In genomic region chr16:30054959-30055553, GRCh38 we compare ENCODE assay signal across 8 cellular contexts. TPM values are rescaled to one million over a fixed set of nuclear protein-coding genes. Genes with fewer than 3 reads are reported as not detected.
DNase-seq lines count a peak whose midpoint lies in the region; ATAC-seq and TF ChIP-seq lines count a peak whose summit lies in the region.

No MANE protein-coding gene starts in this region.

- peak; percentile 70 for TF ChIP-seq CTCF in BJ (IDR thresholded peaks at IDR 0.05; ENCODE audit: insufficient read depth, low read depth, low read length)
- peak; percentile 62 for TF ChIP-seq CTCF in endothelial cell (IDR thresholded peaks at IDR 0.05; ENCODE audit: unreplicated experiment)
- peak; percentile 78 for TF ChIP-seq CTCF in retinal pigment epithelial cell (conservative IDR thresholded peaks at IDR 0.05; ENCODE audit: low read depth, low read length)

- peaks cover 4% of the 10 kb centered on the region for H3K36me3 Mint-ChIP-seq in endothelial cell (ENCODE audit: low read depth, unreplicated experiment)

- peaks cover 3% of the 10 kb centered on the region for H3K27me3 Mint-ChIP-seq in endothelial cell (ENCODE audit: unreplicated experiment)

- H3K4me3 Mint-ChIP-seq in endothelial cell (ENCODE audit: unreplicated experiment) = peak overlapping the region; percentile 51

- peaks cover 21% of the 10 kb centered on the region for H3K4me1 Mint-ChIP-seq in endothelial cell (ENCODE audit: unreplicated experiment)

- H3K36me3 ChIP-seq in BJ (ENCODE audit: control insufficient read depth, insufficient read depth, low read length) = peaks cover 3% of the 10 kb centered on the region

- H3K27me3 ChIP-seq in BJ (ENCODE audit: control insufficient read depth, insufficient read depth, low read length) = no peaks in the 10 kb centered on the region

- CTCF ChIA-PET in BJ (lab: Yijun Ruan, JAX) = interaction anchor here (0.7 to 1.7 kb wide), 9 partner anchors 8 to 248 kb away, joined by 3 to 9 read pairs (median 4); partner anchors contain the start of gene TBX6

- H3K4me3 ChIP-seq in BJ (ENCODE audit: low read depth, low read length) = no peak overlapping the region
- no peak overlapping the region for H3K4me3 ChIP-seq in retinal pigment epithelial cell (ENCODE audit: low read length)

- peak; percentile 49 for ATAC-seq in HG03354 (IDR thresholded peaks at IDR 0.05; ENCODE audit: poor library complexity, severe bottlenecking, unreplicated experiment)
- ATAC-seq in HG02678 (IDR thresholded peaks at IDR 0.05; ENCODE audit: unreplicated experiment) = no peak

- POLR2A ChIA-PET in BJ (lab: Charles Lee) = no interaction called here

- no peaks in the 10 kb centered on the region for H3K9me3 Mint-ChIP-seq in endothelial cell (ENCODE audit: unreplicated experiment)

- H3K27ac Mint-ChIP-seq in endothelial cell (ENCODE audit: unreplicated experiment) = no peak overlapping the region

- DNase-seq in BJ (ENCODE audit: low read depth) (no peak), endothelial cell (ENCODE audit: low spot score) (peak; percentile 76), retinal pigment epithelial cell (ENCODE audit: low read depth) (no peak), glomerular visceral epithelial cell (ENCODE audit: extremely low spot score) (no peak), GF-D8 (lab: John Stamatoyannopoulos, UW) (no peak)
- peak; percentile 48 for DNase-seq in activated CD4-positive, CD25-positive, alpha-beta regulatory T cell treated with anti-CD3 and anti-CD28 coated beads, Interleukin-2, amount 50 U/mL, for 72 hours

RNA-seq across cellular contexts. Expression of gene ALDOA, which starts 10.5 kb away (rescaled TPM):
- 754 and 1,788 TPM in 2 replicates for polyA plus RNA-seq in BJ (2011; rRNA removed)
- polyA minus RNA-seq in BJ (2011; rRNA and poly(A)+ RNA removed) = 1,262 and 1,289 TPM in 2 replicates
- 551 TPM for total RNA-seq in endothelial cell (ENCODE audit: unreplicated experiment)

RNA-seq across cellular contexts. Expression of gene PPP4C, which starts 20.7 kb away (rescaled TPM):
- polyA plus RNA-seq in BJ (2011; rRNA removed) = 143 and 209 TPM in 2 replicates
- polyA minus RNA-seq in BJ (2011; rRNA and poly(A)+ RNA removed) = 281 and 476 TPM in 2 replicates
- total RNA-seq in endothelial cell (ENCODE audit: unreplicated experiment) = 191 TPM

RNA-seq across cellular contexts. Expression of gene TLCD3B, which starts 24.0 kb away (rescaled TPM):
- polyA plus RNA-seq in BJ (2011; rRNA removed) = 0.06 and 0.13 TPM in 2 replicates
- not detected in 2 replicates for polyA minus RNA-seq in BJ (2011; rRNA and poly(A)+ RNA removed)
- total RNA-seq in endothelial cell (ENCODE audit: unreplicated experiment) = 1.4 TPM

RNA-seq across cellular contexts. Expression of gene C16orf92, which starts 32.1 kb away (rescaled TPM):
- polyA plus RNA-seq in BJ (2011; rRNA removed) = not detected in 2 replicates
- not detected in 2 replicates for polyA minus RNA-seq in BJ (2011; rRNA and poly(A)+ RNA removed)
- not detected for total RNA-seq in endothelial cell (ENCODE audit: unreplicated experiment)

RNA-seq across cellular contexts. Expression of gene TBX6, which starts 36.7 kb away (rescaled TPM):
- polyA plus RNA-seq in BJ (2011; rRNA removed) = 0.04 TPM in 2 replicates
- polyA minus RNA-seq in BJ (2011; rRNA and poly(A)+ RNA removed) = 0.14 TPM in 1 of 2 replicates, not detected in the other
- 2.6 TPM for total RNA-seq in endothelial cell (ENCODE audit: unreplicated experiment)

Comparison
In these comparisons a context has a peak if more than half of its experiments do, and no peak if none do; other contexts are left out.
1. DNase-seq: peak in activated CD4-positive, CD25-positive, alpha-beta regulatory T cell treated with anti-CD3 and anti-CD28 coated beads, Interleukin-2, amount 50 U/mL, for 72 hours (single experiment) and endothelial cell (single experiment); none in BJ (single experiment), retinal pigment epithelial cell (single experiment), glomerular visceral epithelial cell (single experiment) and GF-D8 (single experiment).
2. Peak in every context shown above with its lines, with median percentiles within 50 percentile points of each other: CTCF ChIP-seq.